In the genomic region with DNA sequence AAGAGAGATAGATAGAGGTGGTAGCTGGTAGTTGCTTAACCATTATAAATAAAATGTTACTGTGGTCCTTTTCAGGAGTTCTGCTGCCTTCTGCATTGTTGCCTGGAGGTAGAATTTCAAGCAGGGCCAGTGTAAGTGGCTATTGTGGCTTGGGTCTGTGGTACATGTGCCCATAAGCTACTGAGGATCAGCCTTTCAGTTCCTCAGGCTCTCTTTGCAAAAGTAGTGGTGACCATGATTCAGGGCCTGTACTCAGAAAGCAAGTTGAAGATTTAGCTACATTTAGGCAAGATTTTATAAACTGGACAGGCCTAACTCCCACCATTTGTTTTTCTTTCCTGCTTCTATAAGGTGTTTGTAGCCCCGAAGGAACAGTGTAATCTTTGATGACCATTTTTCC, we compare ENCODE assay signal across 20 cellular contexts.
DNase-seq lines count a peak whose midpoint lies in the region; ATAC-seq and TF ChIP-seq lines count a peak whose summit lies in the region.
"Had no signal": no experiment of that assay in that cellular context is flagged by ENCODE, and none has a peak within 500 bp of the region (broad histone marks: within the 10 kb centered on the region; RNA-seq: fewer than 3 reads in every experiment).

No MANE protein-coding gene starts in this region.

- CTCF ChIA-PET in naive thymus-derived CD4-positive, alpha-beta T cell (lab: Charles Lee), result interaction anchor here (0.6 kb wide), 1 partner anchor 933 kb away, joined by 3 read pairs; no protein-coding TSS in a partner anchor

- H3K9me3 ChIP-seq in naive thymus-derived CD4-positive, alpha-beta T cell (ENCODE audit: control insufficient read depth in 2 of 3, low read length in 3 of 3), result no peaks in the 10 kb centered on the region
- no peaks in the 10 kb centered on the region for H3K9me3 ChIP-seq in tibial nerve

- no peaks in the 10 kb centered on the region for H3K27me3 ChIP-seq in naive thymus-derived CD4-positive, alpha-beta T cell (ENCODE audit: control insufficient read depth in 2 of 2, insufficient read depth in 2 of 2, low read length in 2 of 2)
- no peaks in the 10 kb centered on the region for H3K27me3 ChIP-seq in tibial nerve

- DNase-seq in activated CD4-positive, alpha-beta T cell treated with anti-CD3 and anti-CD28 coated beads, Interleukin-2, amount 10 ng/mL, durations not matched to agents 24 days and 14 days, result no peak
- DNase-seq in activated CD4-positive, alpha-beta T cell treated with anti-CD3 and anti-CD28 coated beads for 1 hour, result no peak
- no peak for DNase-seq in naive thymus-derived CD4-positive, alpha-beta T cell
- DNase-seq in tibial nerve (ENCODE audit: low spot score in 2 of 2), result no peak
- DNase-seq in T-helper 1 cell, result no peak
- no peak for DNase-seq in epidermal melanocyte (ENCODE audit: insufficient read length, low spot score)
- DNase-seq: ACHN; activated CD4-positive, alpha-beta T cell treated with anti-CD3 and anti-CD28 coated beads, Interleukin-2, amount 50 U/mL, for 4 hours; activated gamma-delta T cell; glutamatergic neuron; H9; NCI-H146; NCI-H446 treated with DMSO at 0.1 percent for 48 hours; stimulated activated CD4-positive, alpha-beta T cell treated with anti-CD3 and anti-CD28 coated beads, Interleukin-4, amount 100 ng/mL, for 4 hours had no signal

- H3K4me1 ChIP-seq in naive thymus-derived CD4-positive, alpha-beta T cell (ENCODE audit: control insufficient read depth in 2 of 2, insufficient read depth in 2 of 2, low read length in 2 of 2), result peaks cover 0 to 8% of the 10 kb centered on the region in 2 donors
- H3K4me1 ChIP-seq in tibial nerve, result peaks cover 0 to 12% (median 0%) of the 10 kb centered on the region in 4 donors

- no peak for ATAC-seq in naive thymus-derived CD4-positive, alpha-beta T cell
- no peak for ATAC-seq in HG03460 (IDR thresholded peaks at IDR 0.05; ENCODE audit: unreplicated experiment)
- ATAC-seq: Panc1; stimulated activated memory B cell treated with anti-CD40 and anti-IgM and Interleukin-4, amounts not matched to agents 10 μg/mL and 1 μg/mL and 100 μg/mL, for 72 hours had no signal

- H3K4me1 Mint-ChIP-seq in activated CD4-positive, alpha-beta T cell treated with anti-CD3 and anti-CD28 coated beads, Interleukin-2, amount 10 ng/mL, durations not matched to agents 24 days and 14 days, result peaks cover 15% of the 10 kb centered on the region
- peaks cover 8 to 26% (median 24%) of the 10 kb centered on the region in 7 donors for H3K4me1 Mint-ChIP-seq in naive thymus-derived CD4-positive, alpha-beta T cell
- H3K4me1 Mint-ChIP-seq: H9; IgD-negative memory B cell; stimulated activated memory B cell treated with anti-CD40 and anti-IgM and Interleukin-4, amounts not matched to agents 10 μg/mL and 1 μg/mL and 100 μg/mL, for 72 hours had no signal

- H3K9me3 Mint-ChIP-seq in activated CD4-positive, alpha-beta T cell treated with anti-CD3 and anti-CD28 coated beads, Interleukin-2, amount 10 ng/mL, durations not matched to agents 24 days and 14 days, result peaks cover 4% of the 10 kb centered on the region
- peaks cover 0 to 9% (median 0%) of the 10 kb centered on the region in 11 donors for H3K9me3 Mint-ChIP-seq in naive thymus-derived CD4-positive, alpha-beta T cell
- H3K9me3 Mint-ChIP-seq: H9; stimulated activated memory B cell treated with anti-CD40 and anti-IgM and Interleukin-4, amounts not matched to agents 10 μg/mL and 1 μg/mL and 100 μg/mL, for 72 hours had no signal

- 16 to 21% methylated on average over 1 of the region's 1 CpG for WGBS in tibial nerve, 2 donors

- no peak for TF ChIP-seq EP300 in tibial nerve (IDR thresholded peaks at IDR 0.05)

- no peak overlapping the region for H3K4me3 ChIP-seq in naive thymus-derived CD4-positive, alpha-beta T cell (ENCODE audit: low read length)
- no peak overlapping the region for H3K4me3 ChIP-seq in tibial nerve

- peak overlapping the region; percentile 48 for H3K27ac Mint-ChIP-seq in activated CD4-positive, alpha-beta T cell treated with anti-CD3 and anti-CD28 coated beads, Interleukin-2, amount 10 ng/mL, durations not matched to agents 24 days and 14 days
- H3K27ac Mint-ChIP-seq in naive thymus-derived CD4-positive, alpha-beta T cell, result peak overlapping the region; percentile 63 to 90 (median 78)
- H3K27ac Mint-ChIP-seq: H9; IgD-negative memory B cell; stimulated activated memory B cell treated with anti-CD40 and anti-IgM and Interleukin-4, amounts not matched to agents 10 μg/mL and 1 μg/mL and 100 μg/mL, for 72 hours had no signal

- TF ChIP-seq CTCF in tibial nerve (IDR thresholded peaks at IDR 0.05), result no peak

- H3K4me3 Mint-ChIP-seq in activated CD4-positive, alpha-beta T cell treated with anti-CD3 and anti-CD28 coated beads, Interleukin-2, amount 10 ng/mL, durations not matched to agents 24 days and 14 days, result peak overlapping the region; percentile 28
- peak overlapping the region in 8 of 10 donors; percentile 6 to 77 (median 68) for H3K4me3 Mint-ChIP-seq in naive thymus-derived CD4-positive, alpha-beta T cell
- H3K4me3 Mint-ChIP-seq: brain; H9; IgD-negative memory B cell; stimulated activated memory B cell treated with anti-CD40 and anti-IgM and Interleukin-4, amounts not matched to agents 10 μg/mL and 1 μg/mL and 100 μg/mL, for 72 hours had no signal

- POLR2A ChIA-PET in naive thymus-derived CD4-positive, alpha-beta T cell (lab: Charles Lee), result no interaction called here

- H3K36me3 ChIP-seq in naive thymus-derived CD4-positive, alpha-beta T cell (ENCODE audit: control insufficient read depth in 2 of 3, insufficient read depth in 3 of 3, low read length in 3 of 3), result no peaks in the 10 kb centered on the region
- no peaks in the 10 kb centered on the region for H3K36me3 ChIP-seq in tibial nerve

- intact Hi-C loops in activated CD4-positive, alpha-beta T cell treated with anti-CD3 and anti-CD28 coated beads, Interleukin-2, amount 10 ng/mL, durations not matched to agents 24 days and 14 days (cut with micrococcal nuclease), result no loop called here
- intact Hi-C loops in naive thymus-derived CD4-positive, alpha-beta T cell (cut with micrococcal nuclease), result no loop called here

- no peak for TF ChIP-seq POLR2A in tibial nerve (IDR thresholded peaks at IDR 0.05)

- peaks cover 13% of the 10 kb centered on the region for H3K36me3 Mint-ChIP-seq in activated CD4-positive, alpha-beta T cell treated with anti-CD3 and anti-CD28 coated beads, Interleukin-2, amount 10 ng/mL, durations not matched to agents 24 days and 14 days (ENCODE audit: low read depth)
- H3K36me3 Mint-ChIP-seq in naive thymus-derived CD4-positive, alpha-beta T cell, result peaks cover 0 to 28% (median 0%) of the 10 kb centered on the region in 5 donors
- H3K36me3 Mint-ChIP-seq: brain; stimulated activated memory B cell treated with anti-CD40 and anti-IgM and Interleukin-4, amounts not matched to agents 10 μg/mL and 1 μg/mL and 100 μg/mL, for 72 hours had no signal

- H3K27ac ChIP-seq in cingulate gyrus (ENCODE audit: low read depth, low read length) (peak overlapping the region; percentile 21), tibial nerve (peak overlapping the region in 3 of 4 donors; percentile 4 to 57 (median 34))
- no peak overlapping the region for H3K27ac ChIP-seq in naive thymus-derived CD4-positive, alpha-beta T cell (ENCODE audit: low read depth, low read length)

- no peaks in the 10 kb centered on the region for H3K27me3 Mint-ChIP-seq in activated CD4-positive, alpha-beta T cell treated with anti-CD3 and anti-CD28 coated beads, Interleukin-2, amount 10 ng/mL, durations not matched to agents 24 days and 14 days
- H3K27me3 Mint-ChIP-seq in naive thymus-derived CD4-positive, alpha-beta T cell, result no peaks in the 10 kb centered on the region
- H3K27me3 Mint-ChIP-seq: IgD-negative memory B cell; stimulated activated memory B cell treated with anti-CD40 and anti-IgM and Interleukin-4, amounts not matched to agents 10 μg/mL and 1 μg/mL and 100 μg/mL, for 72 hours had no signal
